Comparison of ENCODE assay signal across 12 cellular contexts in the genomic region with DNA sequence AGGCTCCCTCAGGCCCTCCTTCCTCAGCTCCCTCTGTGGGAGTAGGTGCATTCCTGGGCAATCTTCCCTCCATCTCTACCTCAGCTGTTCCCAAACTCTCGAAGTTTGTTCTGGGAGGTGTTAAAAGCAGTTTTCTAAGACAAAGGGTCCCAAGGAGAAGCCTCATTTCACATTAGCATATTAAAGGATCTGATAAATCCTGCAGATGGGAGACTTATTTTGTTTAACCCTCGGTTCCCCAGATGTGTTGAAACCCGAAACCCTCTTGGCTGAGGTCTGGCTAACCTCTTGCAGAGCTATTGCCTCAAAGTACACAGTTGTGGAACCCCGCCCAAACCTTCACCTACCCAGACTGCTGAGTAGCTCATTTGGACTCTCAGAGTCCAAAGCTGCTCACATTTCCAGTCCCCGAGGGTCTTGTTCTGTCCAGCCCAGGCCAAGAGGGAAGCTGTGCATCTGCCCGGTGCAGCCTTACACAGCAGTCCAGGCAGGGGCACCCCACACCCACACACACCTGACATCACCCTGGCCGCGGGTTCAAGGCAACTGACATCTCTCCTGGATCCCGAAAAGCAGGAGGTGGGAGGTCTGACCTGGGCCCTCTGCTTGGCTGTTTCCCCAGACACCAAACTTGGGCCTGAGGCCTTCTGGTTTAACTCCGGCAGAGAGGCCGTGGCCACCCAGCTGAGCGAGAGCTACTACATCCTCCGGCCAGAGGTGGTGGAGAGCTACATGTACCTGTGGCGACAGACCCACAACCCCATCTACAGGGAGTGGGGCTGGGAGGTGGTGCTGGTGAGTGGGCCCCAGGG. TPM values are rescaled to one million over a fixed set of nuclear protein-coding genes. Genes with fewer than 3 reads are reported as not detected.
A peak's percentile ranks its signal among the peaks of the same experiment; 100 is the strongest.
DNase-seq lines count a peak whose midpoint lies in the region; ATAC-seq and TF ChIP-seq lines count a peak whose summit lies in the region.
"Had no signal": no experiment of that assay in that cellular context is flagged by ENCODE, and none has a peak within 500 bp of the region (broad histone marks: within the 10 kb centered on the region; RNA-seq: fewer than 3 reads in every experiment).

No MANE protein-coding gene starts in this region.

- no peaks in the 10 kb centered on the region for H3K27me3 ChIP-seq in neural progenitor cell
- H3K27me3 ChIP-seq: sigmoid colon had no signal

- peak overlapping the region; percentile 14 for H3K9ac ChIP-seq in neural progenitor cell

- H3K9me3 ChIP-seq in neural progenitor cell (ENCODE audit: low read depth), result no peaks in the 10 kb centered on the region
- H3K9me3 ChIP-seq: sigmoid colon had no signal

- H2AFZ ChIP-seq in neural progenitor cell (replicated peaks), result no peak overlapping the region

- ATAC-seq in esophagus mucosa (peak; percentile 32), HG03108 (IDR thresholded peaks at IDR 0.05; ENCODE audit: unreplicated experiment) (no peak)
- ATAC-seq in effector memory CD8-positive, alpha-beta T cell (replicated peaks), result no peak

- no peak overlapping the region for H3K27ac ChIP-seq in neural progenitor cell
- H3K27ac ChIP-seq: sigmoid colon had no signal

- DNase-seq in ELF-1 (ENCODE audit: low read depth, low spot score) (peak; percentile 82), NCI-H2171 (lab: John Stamatoyannopoulos, UW) (peak; percentile 43), neural progenitor cell (ENCODE audit: low spot score) (peak; percentile 52)
- no peak for DNase-seq in activated CD4-positive, alpha-beta T cell treated with anti-CD3 and anti-CD28 coated beads, Interleukin-2, amount 50 U/mL, for 4 hours
- no peak for DNase-seq in effector memory CD8-positive, alpha-beta T cell
- DNase-seq: activated CD8-positive, alpha-beta memory T cell treated with anti-CD3 and anti-CD28 coated beads for 24 hours; activated naive CD4-positive, alpha-beta T cell treated with anti-CD3 and anti-CD28 coated beads for 36 hours; SIG-M5; sigmoid colon had no signal

- H3K27me3 Mint-ChIP-seq in neural progenitor cell (ENCODE audit: insufficient read depth, low read depth), result peaks cover 24% of the 10 kb centered on the region
- no peaks in the 10 kb centered on the region for H3K27me3 Mint-ChIP-seq in effector memory CD8-positive, alpha-beta T cell
- H3K27me3 Mint-ChIP-seq: central memory CD8-positive, alpha-beta T cell had no signal

- H3K4me1 ChIP-seq in neural progenitor cell, result peaks cover 19% of the 10 kb centered on the region

- no peaks in the 10 kb centered on the region for H3K9me3 Mint-ChIP-seq in neural progenitor cell
- no peaks in the 10 kb centered on the region for H3K9me3 Mint-ChIP-seq in effector memory CD8-positive, alpha-beta T cell
- H3K9me3 Mint-ChIP-seq: activated naive CD4-positive, alpha-beta T cell treated with anti-CD3 and anti-CD28 coated beads for 36 hours; central memory CD8-positive, alpha-beta T cell had no signal

- H3K79me2 ChIP-seq in neural progenitor cell (ENCODE audit: low read depth), result no peaks in the 10 kb centered on the region

- H3K4me1 Mint-ChIP-seq in neural progenitor cell, result peaks cover 48% of the 10 kb centered on the region
- H3K4me1 Mint-ChIP-seq in effector memory CD8-positive, alpha-beta T cell (ENCODE audit: low read depth in 2 of 2), result peaks cover 3% of the 10 kb centered on the region in 2 donors

- no peaks in the 10 kb centered on the region for H3K36me3 ChIP-seq in neural progenitor cell

- peak overlapping the region; percentile 17 for H3K27ac Mint-ChIP-seq in neural progenitor cell
- no peak overlapping the region for H3K27ac Mint-ChIP-seq in effector memory CD8-positive, alpha-beta T cell
- H3K27ac Mint-ChIP-seq: activated naive CD4-positive, alpha-beta T cell treated with anti-CD3 and anti-CD28 coated beads for 36 hours had no signal

- H3K4me3 Mint-ChIP-seq in neural progenitor cell, result no peak overlapping the region
- no peak overlapping the region for H3K4me3 Mint-ChIP-seq in effector memory CD8-positive, alpha-beta T cell
- H3K4me3 Mint-ChIP-seq: activated naive CD4-positive, alpha-beta T cell treated with anti-CD3 and anti-CD28 coated beads for 36 hours; central memory CD8-positive, alpha-beta T cell had no signal

- H3K36me3 Mint-ChIP-seq in neural progenitor cell, result no peaks in the 10 kb centered on the region
- peaks cover under 1% of the 10 kb centered on the region for H3K36me3 Mint-ChIP-seq in effector memory CD8-positive, alpha-beta T cell (ENCODE audit: insufficient read depth)

- H3K4me3 ChIP-seq in neural progenitor cell, result no peak overlapping the region
- H3K4me3 ChIP-seq: sigmoid colon had no signal

- no peaks in the 10 kb centered on the region for H4K20me1 ChIP-seq in neural progenitor cell (ENCODE audit: low read depth)

- TF ChIP-seq CTCF in neural progenitor cell (IDR thresholded peaks at IDR 0.05), result no peak

- H3K4me2 ChIP-seq in neural progenitor cell, result peak overlapping the region; percentile 48

- H3F3A ChIP-seq in neural progenitor cell (ENCODE audit: low read depth), result peaks cover 22% of the 10 kb centered on the region

RNA-seq across cellular contexts. Expression of a gene that starts 19.5 kb away (rescaled TPM):
- 35.2 TPM for total RNA-seq in esophagus mucosa
- total RNA-seq in neural progenitor cell (ENCODE audit: low replicate concordance), result 24.9 and 50.4 TPM in 2 replicates

RNA-seq across cellular contexts. Expression of a gene that starts 39.2 kb away (rescaled TPM):
- total RNA-seq in esophagus mucosa, result 20.6 TPM
- total RNA-seq in neural progenitor cell (ENCODE audit: low replicate concordance), result 20.7 and 31.2 TPM in 2 replicates

Comparison
In these comparisons a context has a peak if more than half of its experiments do, and no peak if none do; other contexts are left out.
1. DNase-seq: peak in ELF-1 (single experiment), NCI-H2171 (single experiment) and neural progenitor cell (single experiment); none in activated CD4-positive, alpha-beta T cell treated with anti-CD3 and anti-CD28 coated beads, Interleukin-2, amount 50 U/mL, for 4 hours (0 of 2) and effector memory CD8-positive, alpha-beta T cell (0 of 3).